11 cellular contexts compared by ENCODE assay signal in the genomic region with DNA sequence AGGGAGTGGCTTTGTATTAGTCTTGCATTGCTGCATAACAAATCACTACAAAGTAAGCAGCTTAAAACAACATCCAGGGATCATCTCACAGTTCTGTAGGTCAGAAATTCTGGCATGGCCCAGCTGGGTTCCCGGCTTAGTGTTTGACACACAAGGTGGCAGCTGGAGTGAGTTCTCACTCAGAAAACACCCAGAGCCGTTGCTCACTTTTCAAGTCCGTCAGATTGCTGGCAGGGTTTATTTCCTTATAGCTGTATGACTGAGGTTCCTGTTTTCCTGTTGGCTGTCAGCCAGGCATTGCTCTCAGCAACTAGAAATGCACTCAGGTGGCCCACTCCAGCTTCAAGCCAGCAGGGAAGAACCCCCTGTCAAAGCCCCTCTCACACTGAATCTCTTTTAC.
A peak's percentile ranks its signal among the peaks of the same experiment; 100 is the strongest.
DNase-seq lines count a peak whose midpoint lies in the region; ATAC-seq and TF ChIP-seq lines count a peak whose summit lies in the region.
"Had no signal": no experiment of that assay in that cellular context is flagged by ENCODE, and none has a peak within 500 bp of the region (broad histone marks: within the 10 kb centered on the region; RNA-seq: fewer than 3 reads in every experiment).

No MANE protein-coding gene starts in this region.

- no peaks in the 10 kb centered on the region for H3K9me2 ChIP-seq in hepatocyte (replicated peaks; ENCODE audit: insufficient read depth)

- H3K27me3 Mint-ChIP-seq in effector memory CD8-positive, alpha-beta T cell, result no peaks in the 10 kb centered on the region
- H3K27me3 Mint-ChIP-seq: activated CD4-positive, alpha-beta T cell treated with anti-CD3 and anti-CD28 coated beads, Interleukin-2, amount 10 ng/mL, durations not matched to agents 24 days and 14 days; activated naive CD8-positive, alpha-beta T cell treated with anti-CD3 and anti-CD28 coated beads, Interleukin-2, amount 10 ng/mL, durations not matched to agents 7 days and 5 days; progenitor cell of endocrine pancreas had no signal

- DNase-seq in Caki2 (ENCODE audit: low read depth) (peak; percentile 2), NAMALWA (ENCODE audit: low spot score) (peak; percentile 19), SHP77 (lab: John Stamatoyannopoulos, UW) (peak; percentile 59 to 89), hepatocyte (ENCODE audit: low spot score) (peak; percentile 61), SW 1271 (lab: John Stamatoyannopoulos, UW) (no peak), NCI-H526 (lab: John Stamatoyannopoulos, UW) (no peak)
- DNase-seq in effector memory CD8-positive, alpha-beta T cell, result no peak
- DNase-seq in activated CD4-positive, alpha-beta T cell treated with anti-CD3 and anti-CD28 coated beads for 48 hours, result no peak
- DNase-seq: activated CD4-positive, alpha-beta T cell treated with anti-CD3 and anti-CD28 coated beads, Interleukin-2, amount 10 ng/mL, durations not matched to agents 24 days and 14 days; activated naive CD8-positive, alpha-beta T cell treated with anti-CD3 and anti-CD28 coated beads, Interleukin-2, amount 10 ng/mL, durations not matched to agents 7 days and 5 days had no signal

- H3K27ac Mint-ChIP-seq in effector memory CD8-positive, alpha-beta T cell, result no peak overlapping the region
- H3K27ac Mint-ChIP-seq: activated CD4-positive, alpha-beta T cell treated with anti-CD3 and anti-CD28 coated beads, Interleukin-2, amount 10 ng/mL, durations not matched to agents 24 days and 14 days; activated naive CD8-positive, alpha-beta T cell treated with anti-CD3 and anti-CD28 coated beads, Interleukin-2, amount 10 ng/mL, durations not matched to agents 7 days and 5 days; progenitor cell of endocrine pancreas had no signal

- peak overlapping the region; percentile 60 for H3K27ac ChIP-seq in hepatocyte

- no peaks in the 10 kb centered on the region for H3K9me3 ChIP-seq in hepatocyte (ENCODE audit: low read depth)

- H2AFZ ChIP-seq in hepatocyte, result peak overlapping the region; percentile 17

- WGBS in hepatocyte (ENCODE audit: low lambda C conversion rate, missing lambda C conversion rate), result 45% methylated on average over 3 of the region's 3 CpGs

- TF ChIP-seq CTCF in hepatocyte (IDR thresholded peaks at IDR 0.05; ENCODE audit: poor library complexity), result no peak

- ATAC-seq in effector memory CD8-positive, alpha-beta T cell (replicated peaks), result no peak

- H3K36me3 ChIP-seq in hepatocyte (replicated peaks; ENCODE audit: insufficient read depth, low read depth), result no peaks in the 10 kb centered on the region

- no peak overlapping the region for H3K4me3 ChIP-seq in hepatocyte

- no peaks in the 10 kb centered on the region for H4K20me1 ChIP-seq in hepatocyte (ENCODE audit: insufficient read depth, poor library complexity, severe bottlenecking)

- peaks cover 6 to 16% of the 10 kb centered on the region in 2 donors for H3K9me3 Mint-ChIP-seq in effector memory CD8-positive, alpha-beta T cell
- H3K9me3 Mint-ChIP-seq: activated CD4-positive, alpha-beta T cell treated with anti-CD3 and anti-CD28 coated beads, Interleukin-2, amount 10 ng/mL, durations not matched to agents 24 days and 14 days had no signal

- in situ Hi-C loops in Caki2 (cut with HindIII; ENCODE audit: low pct_unique_long_range_greater_than_20kb, low sequenced_read_pairs), result no loop called here

- H3K79me2 ChIP-seq in hepatocyte, result no peaks in the 10 kb centered on the region

- H3K4me2 ChIP-seq in hepatocyte, result peak overlapping the region; percentile 68

- H3K27me3 ChIP-seq in hepatocyte, result no peaks in the 10 kb centered on the region

- H3K4me3 Mint-ChIP-seq in effector memory CD8-positive, alpha-beta T cell, result no peak overlapping the region
- H3K4me3 Mint-ChIP-seq: activated CD4-positive, alpha-beta T cell treated with anti-CD3 and anti-CD28 coated beads, Interleukin-2, amount 10 ng/mL, durations not matched to agents 24 days and 14 days; activated naive CD8-positive, alpha-beta T cell treated with anti-CD3 and anti-CD28 coated beads, Interleukin-2, amount 10 ng/mL, durations not matched to agents 7 days and 5 days had no signal

- H3K36me3 Mint-ChIP-seq in effector memory CD8-positive, alpha-beta T cell (ENCODE audit: insufficient read depth), result no peaks in the 10 kb centered on the region
- H3K36me3 Mint-ChIP-seq: activated naive CD8-positive, alpha-beta T cell treated with anti-CD3 and anti-CD28 coated beads, Interleukin-2, amount 10 ng/mL, durations not matched to agents 7 days and 5 days had no signal

- peaks cover 4% of the 10 kb centered on the region for H3K4me1 ChIP-seq in hepatocyte (ENCODE audit: insufficient read depth)

- no peaks in the 10 kb centered on the region for H3K4me1 Mint-ChIP-seq in effector memory CD8-positive, alpha-beta T cell (ENCODE audit: low read depth in 2 of 2)
- H3K4me1 Mint-ChIP-seq: activated CD4-positive, alpha-beta T cell treated with anti-CD3 and anti-CD28 coated beads, Interleukin-2, amount 10 ng/mL, durations not matched to agents 24 days and 14 days; activated naive CD8-positive, alpha-beta T cell treated with anti-CD3 and anti-CD28 coated beads, Interleukin-2, amount 10 ng/mL, durations not matched to agents 7 days and 5 days had no signal

Comparison
In these comparisons a context has a peak if more than half of its experiments do, and no peak if none do; other contexts are left out.
1. DNase-seq: peak in Caki2 (single experiment), NAMALWA (single experiment), SHP77 (2 of 2) and hepatocyte (single experiment); none in effector memory CD8-positive, alpha-beta T cell (0 of 3), SW 1271 (0 of 2), activated CD4-positive, alpha-beta T cell treated with anti-CD3 and anti-CD28 coated beads for 48 hours (single experiment) and NCI-H526 (0 of 2).